Comparison of ENCODE assay signal across 8 cellular contexts in genomic region chr6:122472022-122472340, GRCh38. TPM values are rescaled to one million over a fixed set of nuclear protein-coding genes. Genes with fewer than 3 reads are reported as not detected.
DNase-seq lines count a peak whose midpoint lies in the region; ATAC-seq and TF ChIP-seq lines count a peak whose summit lies in the region.

No MANE protein-coding gene starts in this region.

- H3K4me3 ChIP-seq in HL-60 (replicated peaks; ENCODE audit: insufficient read depth, low read length) (peak overlapping the region; percentile 88), body of pancreas (peak overlapping the region; percentile 77 to 92), lower leg skin (ENCODE audit: low read depth, poor library complexity, severe bottlenecking) (peak overlapping the region; percentile 91), upper lobe of right lung (peak overlapping the region; percentile 73)

- DNase-seq in HL-60 (ENCODE audit: low read depth in 1 of 2, low spot score in 1 of 2) (no peak), body of pancreas (no peak), lower leg skin (ENCODE audit: low spot score in 2 of 2) (no peak), upper lobe of right lung (no peak), DMS153 treated with DMSO at 0.1 percent for 48 hours (lab: John Stamatoyannopoulos, UW; ENCODE audit: unreplicated experiment) (no peak), GM13976 (ENCODE audit: low spot score) (no peak)

- H3K36me3 ChIP-seq in body of pancreas (replicated peaks in 1 of 2; ENCODE audit: insufficient read depth in 1 of 2, low read depth in 2 of 2) (no peaks in the 10 kb centered on the region), upper lobe of right lung (no peaks in the 10 kb centered on the region)

- H3K27ac ChIP-seq in C4-2B (peak overlapping the region; percentile 70), HL-60 (replicated peaks) (peak overlapping the region; percentile 96), body of pancreas (peak overlapping the region; percentile 78 to 94 (median 90)), upper lobe of right lung (peak overlapping the region; percentile 97)

- intact Hi-C loops in body of pancreas (cut with DNase I) (no loop called here), lower leg skin (cut with DNase I; ENCODE audit: low total_unique reads) (no loop called here), upper lobe of right lung (cut with DNase I) (no loop called here)

- WGBS in body of pancreas, 2 donors, result 1 to 3% methylated on average over 8 of the region's 8 CpGs
- 1 to 3% methylated on average over 8 of the region's 8 CpGs for WGBS in lower leg skin, 2 donors

- peaks cover 25% of the 10 kb centered on the region for H3K4me1 ChIP-seq in body of pancreas
- peaks cover 23% of the 10 kb centered on the region for H3K4me1 ChIP-seq in upper lobe of right lung

- TF ChIP-seq POLR2A in body of pancreas (IDR thresholded peaks at IDR 0.05), result no peak
- no peak for TF ChIP-seq POLR2A in lower leg skin (IDR thresholded peaks at IDR 0.05)

- ATAC-seq in GM21390 (IDR thresholded peaks at IDR 0.05; ENCODE audit: unreplicated experiment), result peak; percentile 57
- peak; percentile 52 for ATAC-seq in body of pancreas
- ATAC-seq in upper lobe of right lung, result peak; percentile 50

- H3K9me3 ChIP-seq in body of pancreas, result no peaks in the 10 kb centered on the region
- no peaks in the 10 kb centered on the region for H3K9me3 ChIP-seq in upper lobe of right lung

- H3K27me3 ChIP-seq in HL-60 (ENCODE audit: insufficient read depth, poor library complexity, severe bottlenecking) (no peaks in the 10 kb centered on the region), body of pancreas (no peaks in the 10 kb centered on the region), upper lobe of right lung (no peaks in the 10 kb centered on the region)

- in situ Hi-C loops in GM13976 (cut with MboI; ENCODE audit: low sequenced_read_pairs, unreplicated experiment), result no loop called here

- TF ChIP-seq CTCF in C4-2B (conservative IDR thresholded peaks at IDR 0.05) (no peak), HL-60 (IDR thresholded peaks at IDR 0.05; ENCODE audit: insufficient read depth, low read length) (no peak), body of pancreas (IDR thresholded peaks at IDR 0.05) (no peak), lower leg skin (IDR thresholded peaks at IDR 0.05) (no peak), upper lobe of right lung (IDR thresholded peaks at IDR 0.05) (no peak), GM13976 (IDR thresholded peaks at IDR 0.05; ENCODE audit: borderline replicate concordance, control extremely low read depth, extremely low read depth, insufficient read depth, missing control alignments) (no peak)

RNA-seq across cellular contexts. Expression of gene SERINC1, which starts 0.4 kb away (rescaled TPM):
- total RNA-seq in body of pancreas (10 to 100 TPM; 31.3 to 84.3 TPM), lower leg skin (100 to 1,000 TPM; 125 to 159 (median 134) TPM), upper lobe of right lung (246 TPM)
